Comparison of ENCODE assay signal across 25 cellular contexts in genomic region chr20:402898-403581, GRCh38. TPM values are rescaled to one million over a fixed set of nuclear protein-coding genes. Genes with fewer than 3 reads are reported as not detected.
DNase-seq lines count a peak whose midpoint lies in the region; ATAC-seq, FAIRE-seq and TF ChIP-seq lines count a peak whose summit lies in the region.
"Had no signal": no experiment of that assay in that cellular context is flagged by ENCODE, and none has a peak within 500 bp of the region (broad histone marks: within the 10 kb centered on the region; RNA-seq: fewer than 3 reads in every experiment).

No MANE protein-coding gene starts in this region.

- intact Hi-C loops in activated CD4-positive, alpha-beta T cell treated with anti-CD3 and anti-CD28 coated beads for 36 hours (cut with DNase I, micrococcal nuclease), result no loop called here
- intact Hi-C loops in Caco-2 (cut with micrococcal nuclease; ENCODE audit: unreplicated experiment) (loop anchor here (1.0 to 5.0 kb wide), 4 partner anchors 23 to 59 kb away; partner anchors contain the start of genes TBC1D20 and TRIB3), right lobe of liver (cut with DNase I) (no loop called here), prostate gland (cut with DNase I) (no loop called here)
- intact Hi-C loops in activated CD8-positive, alpha-beta T cell treated with anti-CD3 and anti-CD28 coated beads for 36 hours (cut with micrococcal nuclease), result no loop called here
- intact Hi-C loops in activated T-helper 2 cell treated with anti-CD3 and anti-CD28 coated beads, Interferon-gamma antibody, Interleukin-2, Interleukin-4, amounts not matched to agents 10 μg/mL and 5 μg/mL and 100 μg/mL, durations not matched to agents 14 hours and 24 hours and 36 hours (cut with micrococcal nuclease), result loop anchor here (10.0 kb wide), 1 partner anchor 48 kb away; no protein-coding TSS in a partner anchor

- H3K4me3 ChIP-seq in Caco-2 (ENCODE audit: low read depth, low read length), result no peak overlapping the region
- no peak overlapping the region for H3K4me3 ChIP-seq in right lobe of liver
- no peak overlapping the region for H3K4me3 ChIP-seq in prostate gland
- H3K4me3 ChIP-seq: lower lobe of right lung, skin epidermis, tibial artery had no signal

- H3K27ac Mint-ChIP-seq in activated CD4-positive, alpha-beta T cell treated with anti-CD3 and anti-CD28 coated beads for 36 hours, result peak overlapping the region; percentile 82
- peak overlapping the region; percentile 98 for H3K27ac Mint-ChIP-seq in Caco-2 (ENCODE audit: unreplicated experiment)
- H3K27ac Mint-ChIP-seq in activated CD8-positive, alpha-beta T cell treated with anti-CD3 and anti-CD28 coated beads for 36 hours, result peak overlapping the region; percentile 72
- H3K27ac Mint-ChIP-seq in activated T-helper 2 cell treated with anti-CD3 and anti-CD28 coated beads, Interferon-gamma antibody, Interleukin-2, Interleukin-4, amounts not matched to agents 10 μg/mL and 5 μg/mL and 100 μg/mL, durations not matched to agents 14 hours and 24 hours and 36 hours, result no peak overlapping the region
- H3K27ac Mint-ChIP-seq: stimulated activated naive B cell treated with anti-CD40 and anti-IgM and Interleukin-4, amounts not matched to agents 10 μg/mL and 1 μg/mL and 100 μg/mL, for 72 hours had no signal

- 96% methylated on average over 3 of the region's 6 CpGs for WGBS in right lobe of liver (ENCODE audit: insufficient coverage, low coverage, low lambda C conversion rate, missing lambda C conversion rate)
- WGBS in prostate gland, result 93% methylated on average over 6 of the region's 6 CpGs

- CTCF ChIA-PET in activated CD4-positive, alpha-beta T cell treated with anti-CD3 and anti-CD28 coated beads for 36 hours (lab: Charles Lee), result interaction anchor here (0.5 to 1.3 kb wide), 3 partner anchors 18 to 866 kb away, joined by 3 to 8 read pairs (median 3); no protein-coding TSS in a partner anchor
- CTCF ChIA-PET in Caco-2 (lab: Charles Lee), result interaction anchor here (1.2 kb wide), 1 partner anchor 29 kb away, joined by 4 read pairs; no protein-coding TSS in a partner anchor
- CTCF ChIA-PET in activated CD8-positive, alpha-beta T cell treated with anti-CD3 and anti-CD28 coated beads for 36 hours (lab: Charles Lee), result interaction anchor here (1.2 kb wide), 1 partner anchor 10 kb away, joined by 3 read pairs; no protein-coding TSS in a partner anchor

- POLR2A ChIA-PET in activated CD4-positive, alpha-beta T cell treated with anti-CD3 and anti-CD28 coated beads for 36 hours (lab: Charles Lee), result interaction anchor here (0.5 kb wide), 1 partner anchor 13 kb away, joined by 7 read pairs; no protein-coding TSS in a partner anchor
- POLR2A ChIA-PET in Caco-2 (lab: Charles Lee), result interaction anchor here (0.6 kb wide), 1 partner anchor 22 kb away, joined by 5 read pairs; the partner anchor contains the start of gene TRIB3
- POLR2A ChIA-PET in activated CD8-positive, alpha-beta T cell treated with anti-CD3 and anti-CD28 coated beads for 36 hours (lab: Charles Lee), result interaction anchor here (1.3 to 1.4 kb wide), 2 partner anchors 20 to 24 kb away, joined by 3 to 4 read pairs; no protein-coding TSS in a partner anchor

- TF ChIP-seq POLR2A in right lobe of liver (IDR thresholded peaks at IDR 0.05) (no peak), prostate gland (IDR thresholded peaks at IDR 0.05) (no peak)

- H3K4me1 Mint-ChIP-seq in activated CD4-positive, alpha-beta T cell treated with anti-CD3 and anti-CD28 coated beads for 36 hours, result peaks cover 27% of the 10 kb centered on the region
- peaks cover 34% of the 10 kb centered on the region for H3K4me1 Mint-ChIP-seq in Caco-2 (ENCODE audit: low read depth, unreplicated experiment)
- H3K4me1 Mint-ChIP-seq in activated CD8-positive, alpha-beta T cell treated with anti-CD3 and anti-CD28 coated beads for 36 hours (ENCODE audit: low read depth), result peaks cover 30% of the 10 kb centered on the region
- H3K4me1 Mint-ChIP-seq in activated T-helper 2 cell treated with anti-CD3 and anti-CD28 coated beads, Interferon-gamma antibody, Interleukin-2, Interleukin-4, amounts not matched to agents 10 μg/mL and 5 μg/mL and 100 μg/mL, durations not matched to agents 14 hours and 24 hours and 36 hours (ENCODE audit: low read depth), result peaks cover 36% of the 10 kb centered on the region

- ATAC-seq in activated CD4-positive, alpha-beta T cell treated with anti-CD3 and anti-CD28 coated beads for 36 hours, result no peak
- ATAC-seq in activated CD8-positive, alpha-beta T cell treated with anti-CD3 and anti-CD28 coated beads for 36 hours, result no peak
- ATAC-seq in right lobe of liver, result no peak
- ATAC-seq: activated T-cell treated with anti-CD3 and anti-CD28 coated beads, Interleukin-2, amount 50 U/mL, for 4 hours; lower lobe of right lung; stimulated activated naive B cell treated with anti-CD40 and anti-IgM and Interleukin-4, amounts not matched to agents 10 μg/mL and 1 μg/mL and 100 μg/mL, for 72 hours had no signal

- H3K4me3 Mint-ChIP-seq in activated CD4-positive, alpha-beta T cell treated with anti-CD3 and anti-CD28 coated beads for 36 hours, result no peak overlapping the region
- H3K4me3 Mint-ChIP-seq in Caco-2 (ENCODE audit: unreplicated experiment), result no peak overlapping the region
- H3K4me3 Mint-ChIP-seq in activated CD8-positive, alpha-beta T cell treated with anti-CD3 and anti-CD28 coated beads for 36 hours, result no peak overlapping the region
- H3K4me3 Mint-ChIP-seq in activated T-helper 2 cell treated with anti-CD3 and anti-CD28 coated beads, Interferon-gamma antibody, Interleukin-2, Interleukin-4, amounts not matched to agents 10 μg/mL and 5 μg/mL and 100 μg/mL, durations not matched to agents 14 hours and 24 hours and 36 hours (ENCODE audit: low read depth), result no peak overlapping the region
- H3K4me3 Mint-ChIP-seq: activated T-cell treated with anti-CD3 and anti-CD28 coated beads, Interleukin-2, amount 50 U/mL, for 4 hours; brain; stimulated activated naive B cell treated with anti-CD40 and anti-IgM and Interleukin-4, amounts not matched to agents 10 μg/mL and 1 μg/mL and 100 μg/mL, for 72 hours had no signal

- H3K9me3 ChIP-seq in Caco-2, result no peaks in the 10 kb centered on the region
- no peaks in the 10 kb centered on the region for H3K9me3 ChIP-seq in right lobe of liver
- no peaks in the 10 kb centered on the region for H3K9me3 ChIP-seq in prostate gland
- H3K9me3 ChIP-seq: lower lobe of right lung, neutrophil, tibial artery had no signal

- H3K27ac ChIP-seq in right lobe of liver, result peak overlapping the region; percentile 74 to 76 (median 75)
- no peak overlapping the region for H3K27ac ChIP-seq in prostate gland
- H3K27ac ChIP-seq: lower lobe of right lung, neutrophil, skin epidermis, tibial artery, VCaP had no signal

- H3K36me3 Mint-ChIP-seq in activated CD4-positive, alpha-beta T cell treated with anti-CD3 and anti-CD28 coated beads for 36 hours (ENCODE audit: low read depth), result peaks cover 4% of the 10 kb centered on the region
- H3K36me3 Mint-ChIP-seq in Caco-2 (ENCODE audit: insufficient read depth, unreplicated experiment), result peaks cover 43% of the 10 kb centered on the region
- H3K36me3 Mint-ChIP-seq in activated CD8-positive, alpha-beta T cell treated with anti-CD3 and anti-CD28 coated beads for 36 hours (ENCODE audit: low read depth), result peaks cover 4% of the 10 kb centered on the region
- peaks cover 5% of the 10 kb centered on the region for H3K36me3 Mint-ChIP-seq in activated T-helper 2 cell treated with anti-CD3 and anti-CD28 coated beads, Interferon-gamma antibody, Interleukin-2, Interleukin-4, amounts not matched to agents 10 μg/mL and 5 μg/mL and 100 μg/mL, durations not matched to agents 14 hours and 24 hours and 36 hours (ENCODE audit: low read depth)

- no peak for DNase-seq in activated CD4-positive, alpha-beta T cell treated with anti-CD3 and anti-CD28 coated beads for 36 hours
- no peak for DNase-seq in activated CD4-positive, alpha-beta T cell treated with anti-CD3 and anti-CD28 coated beads, Interleukin-2, amount 50 U/mL, for 1 hour
- DNase-seq in Caco-2 (no peak), right lobe of liver (no peak), prostate gland (ENCODE audit: low spot score) (no peak), RCC 7860 (ENCODE audit: low spot score) (no peak)
- DNase-seq in activated CD8-positive, alpha-beta T cell treated with anti-CD3 and anti-CD28 coated beads for 36 hours, result no peak
- DNase-seq in activated T-helper 2 cell treated with anti-CD3 and anti-CD28 coated beads, Interferon-gamma antibody, Interleukin-2, Interleukin-4, amounts not matched to agents 10 μg/mL and 5 μg/mL and 100 μg/mL, durations not matched to agents 14 hours and 24 hours and 36 hours (ENCODE audit: low spot score), result no peak
- DNase-seq: activated T-cell treated with anti-CD3 and anti-CD28 coated beads, Interleukin-2, amount 50 U/mL, for 4 hours; kidney; lower lobe of right lung; NCI-H1105 treated with DMSO at 0.1 percent for 48 hours; NCI-H2081 treated with DMSO at 0.1 percent for 48 hours; NCI-H446; stimulated activated CD4-positive, alpha-beta T cell treated with anti-CD3 and anti-CD28 coated beads, Interleukin-2, amount 100 ng/mL, for 24 hours; stimulated activated naive B cell treated with anti-CD40 and anti-IgM and Interleukin-4, amounts not matched to agents 10 μg/mL and 1 μg/mL and 100 μg/mL, for 72 hours had no signal

- H3K27me3 Mint-ChIP-seq in activated CD4-positive, alpha-beta T cell treated with anti-CD3 and anti-CD28 coated beads for 36 hours, result no peaks in the 10 kb centered on the region
- no peaks in the 10 kb centered on the region for H3K27me3 Mint-ChIP-seq in Caco-2 (ENCODE audit: insufficient read depth, unreplicated experiment)
- H3K27me3 Mint-ChIP-seq in activated CD8-positive, alpha-beta T cell treated with anti-CD3 and anti-CD28 coated beads for 36 hours, result no peaks in the 10 kb centered on the region
- no peaks in the 10 kb centered on the region for H3K27me3 Mint-ChIP-seq in activated T-helper 2 cell treated with anti-CD3 and anti-CD28 coated beads, Interferon-gamma antibody, Interleukin-2, Interleukin-4, amounts not matched to agents 10 μg/mL and 5 μg/mL and 100 μg/mL, durations not matched to agents 14 hours and 24 hours and 36 hours (ENCODE audit: low read depth)
- H3K27me3 Mint-ChIP-seq: stimulated activated naive B cell treated with anti-CD40 and anti-IgM and Interleukin-4, amounts not matched to agents 10 μg/mL and 1 μg/mL and 100 μg/mL, for 72 hours had no signal

- H3K27me3 ChIP-seq in Caco-2 (replicated peaks; ENCODE audit: control insufficient read depth, insufficient read depth, low read length), result no peaks in the 10 kb centered on the region
- no peaks in the 10 kb centered on the region for H3K27me3 ChIP-seq in right lobe of liver
- no peaks in the 10 kb centered on the region for H3K27me3 ChIP-seq in prostate gland (replicated peaks; ENCODE audit: insufficient read depth)
- H3K27me3 ChIP-seq: neutrophil, tibial artery had no signal

- FAIRE-seq in RCC 7860 (lab: Jason Lieb, UNC), result no peak
- FAIRE-seq: A204.1, colon, D721Med, H1, kidney had no signal

- H3K9me3 Mint-ChIP-seq in activated CD4-positive, alpha-beta T cell treated with anti-CD3 and anti-CD28 coated beads for 36 hours (ENCODE audit: low read depth), result peaks cover 3% of the 10 kb centered on the region
- no peaks in the 10 kb centered on the region for H3K9me3 Mint-ChIP-seq in Caco-2 (ENCODE audit: unreplicated experiment)
- H3K9me3 Mint-ChIP-seq in activated CD8-positive, alpha-beta T cell treated with anti-CD3 and anti-CD28 coated beads for 36 hours, result peaks cover 4% of the 10 kb centered on the region
- peaks cover 6% of the 10 kb centered on the region for H3K9me3 Mint-ChIP-seq in activated T-helper 2 cell treated with anti-CD3 and anti-CD28 coated beads, Interferon-gamma antibody, Interleukin-2, Interleukin-4, amounts not matched to agents 10 μg/mL and 5 μg/mL and 100 μg/mL, durations not matched to agents 14 hours and 24 hours and 36 hours
- H3K9me3 Mint-ChIP-seq: activated T-cell treated with anti-CD3 and anti-CD28 coated beads, Interleukin-2, amount 50 U/mL, for 4 hours; stimulated activated naive B cell treated with anti-CD40 and anti-IgM and Interleukin-4, amounts not matched to agents 10 μg/mL and 1 μg/mL and 100 μg/mL, for 72 hours had no signal

- TF ChIP-seq CTCF in Caco-2 (IDR thresholded peaks at IDR 0.05; ENCODE audit: insufficient read depth in 1 of 2, low read depth in 1 of 2, low read length in 1 of 2, severe bottlenecking in 1 of 2, unreplicated experiment in 1 of 2) (no peak), right lobe of liver (IDR thresholded peaks at IDR 0.05) (no peak), prostate gland (IDR thresholded peaks at IDR 0.05) (no peak)
- no peak for TF ChIP-seq CTCF in activated CD8-positive, alpha-beta T cell treated with anti-CD3 and anti-CD28 coated beads for 36 hours (IDR thresholded peaks at IDR 0.05)

- H3K36me3 ChIP-seq in Caco-2 (ENCODE audit: control insufficient read depth, insufficient read depth, low read length), result no peaks in the 10 kb centered on the region; the same call in 1 of the 2 replicates
- no peaks in the 10 kb centered on the region for H3K36me3 ChIP-seq in right lobe of liver
- H3K36me3 ChIP-seq in prostate gland, result no peaks in the 10 kb centered on the region
- H3K36me3 ChIP-seq: tibial artery had no signal

- BruUV-seq in Caco-2 (replicated peaks; lab: Mats Ljungman, UMichigan), result no TSS peak

- H3K4me1 ChIP-seq in Caco-2 (peaks cover 33% of the 10 kb centered on the region), right lobe of liver (peaks cover 0 to 29% (median 8%) of the 10 kb centered on the region in 4 donors), prostate gland (replicated peaks) (no peaks in the 10 kb centered on the region)

RNA-seq across cellular contexts. Expression of gene RBCK1, which starts 5.1 kb away (rescaled TPM):
- 100 to 1,000 TPM; 130 to 149 TPM for total RNA-seq in activated CD4-positive, alpha-beta T cell treated with anti-CD3 and anti-CD28 coated beads for 36 hours
- total RNA-seq in Caco-2 (2022), result 103 and 111 TPM in 2 replicates
- 100 to 1,000 TPM; 122 to 130 TPM for total RNA-seq in activated CD8-positive, alpha-beta T cell treated with anti-CD3 and anti-CD28 coated beads for 36 hours
- total RNA-seq in right lobe of liver, result 100 to 1,000 TPM in 2 of 6 experiments, 10 to 100 TPM in 4; 63.1 to 113 (median 85.6) TPM
- 100 to 1,000 TPM; 108 to 158 TPM for total RNA-seq in prostate gland
- total RNA-seq in activated T-helper 2 cell treated with anti-CD3 and anti-CD28 coated beads, Interferon-gamma antibody, Interleukin-2, Interleukin-4, amounts not matched to agents 10 μg/mL and 5 μg/mL and 100 μg/mL, durations not matched to agents 14 hours and 24 hours and 36 hours, result 112 and 118 TPM in 2 replicates

RNA-seq across cellular contexts. Expression of gene TRIB3, which starts 22.5 kb away (rescaled TPM):
- total RNA-seq in activated CD4-positive, alpha-beta T cell treated with anti-CD3 and anti-CD28 coated beads for 36 hours, result 10 to 100 TPM; 60.9 to 63.0 TPM
- 113 and 132 TPM in 2 replicates for total RNA-seq in Caco-2 (2022)
- 10 to 100 TPM; 59.5 to 62.5 TPM for total RNA-seq in activated CD8-positive, alpha-beta T cell treated with anti-CD3 and anti-CD28 coated beads for 36 hours
- 100 to 1,000 TPM in 2 of 6 experiments, 10 to 100 TPM in 4; 15.1 to 139 (median 34.1) TPM for total RNA-seq in right lobe of liver
- total RNA-seq in prostate gland, result 10 to 100 TPM; 11.8 to 22.7 TPM
- 31.6 and 32.2 TPM in 2 replicates for total RNA-seq in activated T-helper 2 cell treated with anti-CD3 and anti-CD28 coated beads, Interferon-gamma antibody, Interleukin-2, Interleukin-4, amounts not matched to agents 10 μg/mL and 5 μg/mL and 100 μg/mL, durations not matched to agents 14 hours and 24 hours and 36 hours

RNA-seq across cellular contexts. Expression of gene NRSN2, which starts 56.1 kb away (rescaled TPM):
- total RNA-seq in activated CD4-positive, alpha-beta T cell treated with anti-CD3 and anti-CD28 coated beads for 36 hours, result 1 to 10 TPM; 5.2 to 7.5 TPM
- total RNA-seq in Caco-2 (2022) (24.6 and 27.5 TPM in 2 replicates), right lobe of liver (1 to 10 TPM; 1.3 to 4.1 (median 1.9) TPM), prostate gland (10 to 100 TPM; 26.3 to 48.3 TPM)
- 1 to 10 TPM; 8.0 to 8.7 TPM for total RNA-seq in activated CD8-positive, alpha-beta T cell treated with anti-CD3 and anti-CD28 coated beads for 36 hours
- 5.9 and 7.1 TPM in 2 replicates for total RNA-seq in activated T-helper 2 cell treated with anti-CD3 and anti-CD28 coated beads, Interferon-gamma antibody, Interleukin-2, Interleukin-4, amounts not matched to agents 10 μg/mL and 5 μg/mL and 100 μg/mL, durations not matched to agents 14 hours and 24 hours and 36 hours

RNA-seq across cellular contexts. Expression of gene TBC1D20, which starts 59.3 kb away (rescaled TPM):
- total RNA-seq in activated CD4-positive, alpha-beta T cell treated with anti-CD3 and anti-CD28 coated beads for 36 hours, result 10 to 100 TPM; 20.9 to 25.2 TPM
- total RNA-seq in Caco-2 (2022) (30.0 and 35.8 TPM in 2 replicates), right lobe of liver (10 to 100 TPM; 10.8 to 21.4 (median 13.9) TPM), prostate gland (10 to 100 TPM; 38.0 to 53.1 TPM)
- 10 to 100 TPM; 22.2 to 23.8 TPM for total RNA-seq in activated CD8-positive, alpha-beta T cell treated with anti-CD3 and anti-CD28 coated beads for 36 hours
- 30.1 and 31.5 TPM in 2 replicates for total RNA-seq in activated T-helper 2 cell treated with anti-CD3 and anti-CD28 coated beads, Interferon-gamma antibody, Interleukin-2, Interleukin-4, amounts not matched to agents 10 μg/mL and 5 μg/mL and 100 μg/mL, durations not matched to agents 14 hours and 24 hours and 36 hours

Comparison
In these comparisons a context has a peak if more than half of its experiments do, and no peak if none do; other contexts are left out.
1. H3K27ac ChIP-seq: peak in right lobe of liver (3 of 3); none in prostate gland (0 of 2).
2. intact Hi-C loops: an anchor here in Caco-2 (1.0 to 5.0 kb wide) and activated T-helper 2 cell treated with anti-CD3 and anti-CD28 coated beads, Interferon-gamma antibody, Interleukin-2, Interleukin-4, amounts not matched to agents 10 μg/mL and 5 μg/mL and 100 μg/mL, durations not matched to agents 14 hours and 24 hours and 36 hours (10.0 kb wide); none called in activated CD4-positive, alpha-beta T cell treated with anti-CD3 and anti-CD28 coated beads for 36 hours, activated CD8-positive, alpha-beta T cell treated with anti-CD3 and anti-CD28 coated beads for 36 hours, right lobe of liver and prostate gland.